9 cellular contexts compared by ENCODE assay signal in genomic region chr3:146544929-146545528, GRCh38. TPM values are rescaled to one million over a fixed set of nuclear protein-coding genes. Genes with fewer than 3 reads are reported as not detected.
DNase-seq lines count a peak whose midpoint lies in the region; ATAC-seq and TF ChIP-seq lines count a peak whose summit lies in the region.
"Had no signal": no experiment of that assay in that cellular context is flagged by ENCODE, and none has a peak within 500 bp of the region (broad histone marks: within the 10 kb centered on the region; RNA-seq: fewer than 3 reads in every experiment).

No MANE protein-coding gene starts in this region.

- H3K4me1 ChIP-seq in iPS-18a (ENCODE audit: control insufficient read depth, low read depth, low read length) (peaks cover 15% of the 10 kb centered on the region), testis (peaks cover 28% of the 10 kb centered on the region)

- H3K27ac Mint-ChIP-seq in activated CD4-positive, alpha-beta T cell treated with anti-CD3 and anti-CD28 coated beads for 36 hours: peak overlapping the region; percentile 88
- peak overlapping the region; percentile 94 for H3K27ac Mint-ChIP-seq in activated CD4-positive, alpha-beta memory T cell treated with anti-CD3 and anti-CD28 coated beads, Interleukin-2, amount 10 ng/mL, durations not matched to agents 7 days and 5 days

- peak overlapping the region; percentile 90 for H3K4me3 Mint-ChIP-seq in activated CD4-positive, alpha-beta T cell treated with anti-CD3 and anti-CD28 coated beads for 36 hours
- peak overlapping the region; percentile 90 for H3K4me3 Mint-ChIP-seq in activated CD4-positive, alpha-beta memory T cell treated with anti-CD3 and anti-CD28 coated beads, Interleukin-2, amount 10 ng/mL, durations not matched to agents 7 days and 5 days

- no peak for TF ChIP-seq POLR2A in testis (IDR thresholded peaks at IDR 0.05)

- peaks cover 8% of the 10 kb centered on the region for H3K36me3 Mint-ChIP-seq in activated CD4-positive, alpha-beta T cell treated with anti-CD3 and anti-CD28 coated beads for 36 hours (ENCODE audit: low read depth)
- peaks cover 45% of the 10 kb centered on the region for H3K36me3 Mint-ChIP-seq in activated CD4-positive, alpha-beta memory T cell treated with anti-CD3 and anti-CD28 coated beads, Interleukin-2, amount 10 ng/mL, durations not matched to agents 7 days and 5 days (ENCODE audit: low read depth)

- H3K4me3 ChIP-seq in iPS-18a (ENCODE audit: low read length) (peak overlapping the region; percentile 80), testis (peak overlapping the region; percentile 69 to 79)

- H3K36me3 ChIP-seq in iPS-18a (ENCODE audit: control insufficient read depth, low read depth, low read length) (peaks cover 3% of the 10 kb centered on the region), testis (ENCODE audit: low read depth, missing control alignments) (no peaks in the 10 kb centered on the region)

- intact Hi-C loops in activated CD4-positive, alpha-beta T cell treated with anti-CD3 and anti-CD28 coated beads for 36 hours (cut with DNase I, micrococcal nuclease): loop anchor here (1.0 to 2.0 kb wide), 4 partner anchors 42 to 76 kb away; partner anchors contain the start of gene PLSCR2 (in 2 of the 2)
- intact Hi-C loops in testis (cut with DNase I; ENCODE audit: low total_unique reads): no loop called here

- H3K27ac ChIP-seq in iPS-18a (ENCODE audit: low read length) (no peak overlapping the region), testis (peak overlapping the region; percentile 91 to 98)
- H3K27ac ChIP-seq: C4-2B had no signal

- POLR2A ChIA-PET in activated CD4-positive, alpha-beta T cell treated with anti-CD3 and anti-CD28 coated beads for 36 hours (lab: Charles Lee): interaction anchor here (0.5 to 1.8 kb wide), 3 partner anchors 23 to 76 kb away, joined by 3 to 7 read pairs (median 4); partner anchors contain the start of gene PLSCR2
- POLR2A ChIA-PET in activated CD4-positive, alpha-beta memory T cell treated with anti-CD3 and anti-CD28 coated beads, Interleukin-2, amount 10 ng/mL, durations not matched to agents 7 days and 5 days (lab: Charles Lee): interaction anchor here (0.7 to 2.4 kb wide), 5 partner anchors 9 to 76 kb away, joined by 3 to 11 read pairs (median 7); partner anchors contain the start of gene PLSCR2

- no peaks in the 10 kb centered on the region for H3K27me3 ChIP-seq in iPS-18a (ENCODE audit: control insufficient read depth, insufficient read depth, low read length)
- H3K27me3 ChIP-seq in testis: no peaks in the 10 kb centered on the region

- H3K9ac ChIP-seq in iPS-18a (ENCODE audit: low read length): peak overlapping the region; percentile 76

- WGBS in testis, 2 donors: 35 to 47% methylated on average over 8 of the region's 8 CpGs

- H3K9me3 Mint-ChIP-seq in activated CD4-positive, alpha-beta T cell treated with anti-CD3 and anti-CD28 coated beads for 36 hours (ENCODE audit: low read depth): no peaks in the 10 kb centered on the region
- no peaks in the 10 kb centered on the region for H3K9me3 Mint-ChIP-seq in activated CD4-positive, alpha-beta memory T cell treated with anti-CD3 and anti-CD28 coated beads, Interleukin-2, amount 10 ng/mL, durations not matched to agents 7 days and 5 days

- CTCF ChIA-PET in activated CD4-positive, alpha-beta T cell treated with anti-CD3 and anti-CD28 coated beads for 36 hours (lab: Charles Lee): interaction anchor here (1.1 to 1.7 kb wide), 3 partner anchors 11 to 76 kb away, joined by 4 to 6 read pairs (median 4); partner anchors contain the start of gene PLSCR2
- CTCF ChIA-PET in activated CD4-positive, alpha-beta memory T cell treated with anti-CD3 and anti-CD28 coated beads, Interleukin-2, amount 10 ng/mL, durations not matched to agents 7 days and 5 days (lab: Charles Lee): interaction anchor here (0.8 to 1.6 kb wide), 3 partner anchors 12 to 355 kb away, joined by 3 to 5 read pairs (median 4); no protein-coding TSS in a partner anchor

- no peaks in the 10 kb centered on the region for H3K27me3 Mint-ChIP-seq in activated CD4-positive, alpha-beta T cell treated with anti-CD3 and anti-CD28 coated beads for 36 hours
- no peaks in the 10 kb centered on the region for H3K27me3 Mint-ChIP-seq in activated CD4-positive, alpha-beta memory T cell treated with anti-CD3 and anti-CD28 coated beads, Interleukin-2, amount 10 ng/mL, durations not matched to agents 7 days and 5 days

- peaks cover 58% of the 10 kb centered on the region for H3K4me1 Mint-ChIP-seq in activated CD4-positive, alpha-beta T cell treated with anti-CD3 and anti-CD28 coated beads for 36 hours
- H3K4me1 Mint-ChIP-seq in activated CD4-positive, alpha-beta memory T cell treated with anti-CD3 and anti-CD28 coated beads, Interleukin-2, amount 10 ng/mL, durations not matched to agents 7 days and 5 days: peaks cover 72% of the 10 kb centered on the region

- TF ChIP-seq CTCF in testis (IDR thresholded peaks at IDR 0.05): no peak
- no peak for TF ChIP-seq CTCF in omental fat pad (IDR thresholded peaks at IDR 0.05)

- no peak for DNase-seq in activated CD4-positive, alpha-beta T cell treated with anti-CD3 and anti-CD28 coated beads for 36 hours
- no peak for DNase-seq in activated CD4-positive, alpha-beta T cell treated with anti-CD3 and anti-CD28 coated beads, Interleukin-2, amount 50 U/mL, for 1 hour
- no peak for DNase-seq in activated CD4-positive, alpha-beta memory T cell treated with anti-CD3 and anti-CD28 coated beads, Interleukin-2, amount 10 ng/mL, durations not matched to agents 7 days and 5 days
- DNase-seq in testis (no peak), omental fat pad (ENCODE audit: low spot score) (no peak), NCI-H1694 (lab: John Stamatoyannopoulos, UW) (no peak)

- no peak for ATAC-seq in activated CD4-positive, alpha-beta T cell treated with anti-CD3 and anti-CD28 coated beads for 36 hours
- ATAC-seq in omental fat pad (ENCODE audit: low FRiP score): no peak
- no peak for ATAC-seq in GM21619 (IDR thresholded peaks at IDR 0.05; ENCODE audit: unreplicated experiment)

- H3K9me3 ChIP-seq in iPS-18a (ENCODE audit: control insufficient read depth, low read depth, low read length) (no peaks in the 10 kb centered on the region), testis (no peaks in the 10 kb centered on the region)

RNA-seq across cellular contexts. Expression of gene PLSCR1, which starts 0.6 kb away (rescaled TPM):
- total RNA-seq in activated CD4-positive, alpha-beta T cell treated with anti-CD3 and anti-CD28 coated beads for 36 hours: 10 to 100 TPM; 65.1 to 66.1 TPM
- 100 to 1,000 TPM; 208 to 218 TPM for total RNA-seq in activated CD4-positive, alpha-beta memory T cell treated with anti-CD3 and anti-CD28 coated beads, Interleukin-2, amount 10 ng/mL, durations not matched to agents 7 days and 5 days
- 10 to 100 TPM; 46.9 to 83.4 TPM for total RNA-seq in testis
- polyA plus RNA-seq in testis (ENCODE audit: insufficient read depth, low read depth, low replicate concordance): 32.1 TPM
- 100 to 1,000 TPM in 2 of 4 donors, 10 to 100 TPM in 2; 76.6 to 314 (median 189) TPM for total RNA-seq in omental fat pad
